ENCODE assay signal across 1 cellular context in the genomic region with DNA sequence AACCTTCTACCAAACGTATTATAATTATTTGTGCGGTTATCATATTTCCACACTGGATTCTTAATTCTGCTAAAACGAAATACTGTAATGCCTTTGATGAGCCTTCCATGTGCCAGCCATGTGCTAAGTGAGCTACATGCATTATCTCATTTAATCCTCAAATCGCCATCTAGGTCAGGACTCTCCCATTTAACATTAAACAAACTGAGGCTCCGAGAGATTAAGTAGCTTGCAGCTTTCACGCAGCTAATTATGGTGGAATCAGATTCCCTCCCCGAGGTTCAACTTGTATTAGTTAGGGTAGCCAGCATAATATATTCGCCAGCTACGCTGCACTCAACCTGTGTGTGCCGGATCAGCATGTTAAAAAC.
TF ChIP-seq lines count a peak whose summit lies in the region.

No MANE protein-coding gene starts in this region.

TF ChIP-seq in HCT116, 20 proteins besides CTCF, POLR2A, EP300 and RAD21 (continued from another document):
- TF ChIP-seq, protein P1, sequence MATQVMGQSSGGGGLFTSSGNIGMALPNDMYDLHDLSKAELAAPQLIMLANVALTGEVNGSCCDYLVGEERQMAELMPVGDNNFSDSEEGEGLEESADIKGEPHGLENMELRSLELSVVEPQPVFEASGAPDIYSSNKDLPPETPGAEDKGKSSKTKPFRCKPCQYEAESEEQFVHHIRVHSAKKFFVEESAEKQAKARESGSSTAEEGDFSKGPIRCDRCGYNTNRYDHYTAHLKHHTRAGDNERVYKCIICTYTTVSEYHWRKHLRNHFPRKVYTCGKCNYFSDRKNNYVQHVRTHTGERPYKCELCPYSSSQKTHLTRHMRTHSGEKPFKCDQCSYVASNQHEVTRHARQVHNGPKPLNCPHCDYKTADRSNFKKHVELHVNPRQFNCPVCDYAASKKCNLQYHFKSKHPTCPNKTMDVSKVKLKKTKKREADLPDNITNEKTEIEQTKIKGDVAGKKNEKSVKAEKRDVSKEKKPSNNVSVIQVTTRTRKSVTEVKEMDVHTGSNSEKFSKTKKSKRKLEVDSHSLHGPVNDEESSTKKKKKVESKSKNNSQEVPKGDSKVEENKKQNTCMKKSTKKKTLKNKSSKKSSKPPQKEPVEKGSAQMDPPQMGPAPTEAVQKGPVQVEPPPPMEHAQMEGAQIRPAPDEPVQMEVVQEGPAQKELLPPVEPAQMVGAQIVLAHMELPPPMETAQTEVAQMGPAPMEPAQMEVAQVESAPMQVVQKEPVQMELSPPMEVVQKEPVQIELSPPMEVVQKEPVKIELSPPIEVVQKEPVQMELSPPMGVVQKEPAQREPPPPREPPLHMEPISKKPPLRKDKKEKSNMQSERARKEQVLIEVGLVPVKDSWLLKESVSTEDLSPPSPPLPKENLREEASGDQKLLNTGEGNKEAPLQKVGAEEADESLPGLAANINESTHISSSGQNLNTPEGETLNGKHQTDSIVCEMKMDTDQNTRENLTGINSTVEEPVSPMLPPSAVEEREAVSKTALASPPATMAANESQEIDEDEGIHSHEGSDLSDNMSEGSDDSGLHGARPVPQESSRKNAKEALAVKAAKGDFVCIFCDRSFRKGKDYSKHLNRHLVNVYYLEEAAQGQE (IDR thresholded peaks at IDR 0.05; ENCODE audit: low read depth), result no peak
- TF ChIP-seq, protein P2, sequence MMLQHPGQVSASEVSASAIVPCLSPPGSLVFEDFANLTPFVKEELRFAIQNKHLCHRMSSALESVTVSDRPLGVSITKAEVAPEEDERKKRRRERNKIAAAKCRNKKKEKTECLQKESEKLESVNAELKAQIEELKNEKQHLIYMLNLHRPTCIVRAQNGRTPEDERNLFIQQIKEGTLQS (IDR thresholded peaks at IDR 0.05), result no peak
- TF ChIP-seq, protein P3, sequence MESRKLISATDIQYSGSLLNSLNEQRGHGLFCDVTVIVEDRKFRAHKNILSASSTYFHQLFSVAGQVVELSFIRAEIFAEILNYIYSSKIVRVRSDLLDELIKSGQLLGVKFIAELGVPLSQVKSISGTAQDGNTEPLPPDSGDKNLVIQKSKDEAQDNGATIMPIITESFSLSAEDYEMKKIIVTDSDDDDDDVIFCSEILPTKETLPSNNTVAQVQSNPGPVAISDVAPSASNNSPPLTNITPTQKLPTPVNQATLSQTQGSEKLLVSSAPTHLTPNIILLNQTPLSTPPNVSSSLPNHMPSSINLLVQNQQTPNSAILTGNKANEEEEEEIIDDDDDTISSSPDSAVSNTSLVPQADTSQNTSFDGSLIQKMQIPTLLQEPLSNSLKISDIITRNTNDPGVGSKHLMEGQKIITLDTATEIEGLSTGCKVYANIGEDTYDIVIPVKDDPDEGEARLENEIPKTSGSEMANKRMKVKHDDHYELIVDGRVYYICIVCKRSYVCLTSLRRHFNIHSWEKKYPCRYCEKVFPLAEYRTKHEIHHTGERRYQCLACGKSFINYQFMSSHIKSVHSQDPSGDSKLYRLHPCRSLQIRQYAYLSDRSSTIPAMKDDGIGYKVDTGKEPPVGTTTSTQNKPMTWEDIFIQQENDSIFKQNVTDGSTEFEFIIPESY (IDR thresholded peaks at IDR 0.05; ENCODE audit: extremely low read depth, insufficient replicate concordance, low read length), result no peak
- TF ChIP-seq FOSL1 (IDR thresholded peaks at IDR 0.05; ENCODE audit: low read depth), result no peak
- TF ChIP-seq EGR1 (IDR thresholded peaks at IDR 0.05; ENCODE audit: low read depth), result no peak
- no peak for TF ChIP-seq EZH2phosphoT487 (IDR thresholded peaks at IDR 0.05; ENCODE audit: borderline replicate concordance)
